In genomic region chr6:35717449-35718353, GRCh38 we compare ENCODE assay signal across 12 cellular contexts. TPM values are rescaled to one million over a fixed set of nuclear protein-coding genes. Genes with fewer than 3 reads are reported as not detected.
DNase-seq lines count a peak whose midpoint lies in the region; ATAC-seq, FAIRE-seq and TF ChIP-seq lines count a peak whose summit lies in the region.
"Had no signal": no experiment of that assay in that cellular context is flagged by ENCODE, and none has a peak within 500 bp of the region (broad histone marks: within the 10 kb centered on the region; RNA-seq: fewer than 3 reads in every experiment).

No MANE protein-coding gene starts in this region.

- no peak for DNase-seq in CD8-positive, alpha-beta T cell
- DNase-seq in KBM-7 (peak; percentile 66), GM12878 (ENCODE audit: low read depth, low spot score) (no peak), nephron progenitor cell (no peak), Ammon's horn (ENCODE audit: low spot score) (no peak), T1000 (lab: John Stamatoyannopoulos, UW) (no peak)
- no peak for DNase-seq in natural killer cell treated with Interleukin-12 subunit alpha and Interleukin-12 subunit beta and Interleukin-15 and Interleukin-18, amount 100 ng/mL, for 72 hours (ENCODE audit: low spot score)
- DNase-seq: DMS 273 treated with DMSO at 0.1 percent for 48 hours, left cardiac atrium, NCI-H510A treated with DMSO at 0.1 percent for 48 hours had no signal

- SMC1A ChIA-PET in GM12878 (lab: Charles Lee; ENCODE audit: uncharacterized antibody, unreplicated experiment) = interaction anchor here (0.6 to 3.6 kb wide), 11 partner anchors 11 to 273 kb away, joined by 3 to 24 read pairs (median 4); partner anchors contain the start of gene ARMC12

- no peak for TF ChIP-seq RAD21 in GM12878 (IDR thresholded peaks at IDR 0.05; ENCODE audit: insufficient read depth, low read depth, low read length)

- no peaks in the 10 kb centered on the region for H4K20me1 ChIP-seq in GM12878 (ENCODE audit: control insufficient read depth, insufficient read depth)

- POLR2A ChIA-PET in CD8-positive, alpha-beta T cell (lab: Charles Lee) = interaction anchor here (1.0 to 1.5 kb wide), 4 partner anchors 10 to 116 kb away, joined by 3 to 4 read pairs (median 4); no protein-coding TSS in a partner anchor
- POLR2A ChIA-PET in GM12878 (lab: Charles Lee) = interaction anchor here (0.5 to 2.7 kb wide), 9 partner anchors 8 to 51 kb away, joined by 3 to 13 read pairs (median 3); partner anchors contain the start of gene ARMC12

- H3K79me2 ChIP-seq in GM12878 (ENCODE audit: control insufficient read depth, insufficient read depth, low read length) = no peaks in the 10 kb centered on the region

- intact Hi-C loops in CD8-positive, alpha-beta T cell (cut with DNase I, micrococcal nuclease) = no loop called here
- intact Hi-C loops in GM12878 (cut with micrococcal nuclease; ENCODE audit: unreplicated experiment) = no loop called here

- H3K9ac ChIP-seq in GM12878 (ENCODE audit: control insufficient read depth, insufficient read depth, low read length) = no peak overlapping the region; the same call in 1 of the 2 replicates

- WGBS in GM12878 (ENCODE audit: insufficient coverage, insufficient replicate concordance, low lambda C conversion rate, missing lambda C conversion rate) = 75% methylated on average over 19 of the region's 19 CpGs

- no peak overlapping the region for H3K27ac ChIP-seq in CD8-positive, alpha-beta T cell (ENCODE audit: low read depth, low read length)
- peak overlapping the region; percentile 76 for H3K27ac ChIP-seq in GM12878 (ENCODE audit: control insufficient read depth, insufficient read depth)

- in situ Hi-C loops in KBM-7 (cut with MboI; ENCODE audit: low pct_unique_long_range_greater_than_20kb, low sequenced_read_pairs) (no loop called here), GM12878 (cut with MboI) (no loop called here)

- H3K36me3 Mint-ChIP-seq in CD8-positive, alpha-beta T cell = no peaks in the 10 kb centered on the region
- H3K36me3 Mint-ChIP-seq in nephron progenitor cell (ENCODE audit: low read depth) = no peaks in the 10 kb centered on the region
- no peaks in the 10 kb centered on the region for H3K36me3 Mint-ChIP-seq in natural killer cell treated with Interleukin-12 subunit alpha and Interleukin-12 subunit beta and Interleukin-15 and Interleukin-18, amount 100 ng/mL, for 72 hours

- no peak overlapping the region for H3K4me3 Mint-ChIP-seq in CD8-positive, alpha-beta T cell
- no peak overlapping the region for H3K4me3 Mint-ChIP-seq in nephron progenitor cell
- no peak overlapping the region for H3K4me3 Mint-ChIP-seq in natural killer cell treated with Interleukin-12 subunit alpha and Interleukin-12 subunit beta and Interleukin-15 and Interleukin-18, amount 100 ng/mL, for 72 hours

- peak overlapping the region; percentile 64 for H2AFZ ChIP-seq in GM12878 (ENCODE audit: control insufficient read depth, low read depth, low read length)

- TF ChIP-seq CTCF in CD8-positive, alpha-beta T cell (IDR thresholded peaks at IDR 0.05) = no peak
- no peak for TF ChIP-seq CTCF in GM12878 (IDR thresholded peaks at IDR 0.05 in 2 of 3, conservative IDR thresholded peaks at IDR 0.05 in 1 of 3; ENCODE audit: control insufficient read depth in 2 of 3, extremely low read depth in 1 of 3, insufficient read depth in 1 of 3, low read depth in 3 of 3, low read length in 3 of 3)
- TF ChIP-seq CTCF in nephron progenitor cell (IDR thresholded peaks at IDR 0.05) = no peak

- TF ChIP-seq EP300 in GM12878 (IDR thresholded peaks at IDR 0.05; ENCODE audit: borderline replicate concordance in 1 of 2, control insufficient read depth in 1 of 2, low read depth in 2 of 2, low read length in 2 of 2) = no peak

- no peak for ATAC-seq in CD8-positive, alpha-beta T cell
- no peak for ATAC-seq in GM12878
- no peak for ATAC-seq in natural killer cell treated with Interleukin-12 subunit alpha and Interleukin-12 subunit beta and Interleukin-15 and Interleukin-18, amount 100 ng/mL, for 72 hours
- no peak for ATAC-seq in HG03039 (IDR thresholded peaks at IDR 0.05; ENCODE audit: unreplicated experiment)
- ATAC-seq: left cardiac atrium had no signal

- BruUV-seq in GM12878 (replicated peaks; lab: Mats Ljungman, UMichigan) = no TSS peak

- H3K4me3 ChIP-seq in CD8-positive, alpha-beta T cell (ENCODE audit: low read depth, low read length) = no peak overlapping the region
- no peak overlapping the region for H3K4me3 ChIP-seq in GM12878

- H3K9me3 ChIP-seq in CD8-positive, alpha-beta T cell (ENCODE audit: low read length) = no peaks in the 10 kb centered on the region
- H3K9me3 ChIP-seq in GM12878 (replicated peaks; ENCODE audit: control insufficient read depth, insufficient read depth, low read length) = no peaks in the 10 kb centered on the region; the same call in 2 of the 3 replicates

- H3K9me3 Mint-ChIP-seq in CD8-positive, alpha-beta T cell = no peaks in the 10 kb centered on the region
- no peaks in the 10 kb centered on the region for H3K9me3 Mint-ChIP-seq in nephron progenitor cell
- H3K9me3 Mint-ChIP-seq in natural killer cell treated with Interleukin-12 subunit alpha and Interleukin-12 subunit beta and Interleukin-15 and Interleukin-18, amount 100 ng/mL, for 72 hours = no peaks in the 10 kb centered on the region

- no peaks in the 10 kb centered on the region for H3K27me3 Mint-ChIP-seq in CD8-positive, alpha-beta T cell (ENCODE audit: low read depth)
- no peaks in the 10 kb centered on the region for H3K27me3 Mint-ChIP-seq in nephron progenitor cell (ENCODE audit: low read depth, poor library complexity)
- peaks cover 0 to 19% of the 10 kb centered on the region in 2 donors for H3K27me3 Mint-ChIP-seq in natural killer cell treated with Interleukin-12 subunit alpha and Interleukin-12 subunit beta and Interleukin-15 and Interleukin-18, amount 100 ng/mL, for 72 hours

- CTCF ChIA-PET in CD8-positive, alpha-beta T cell (lab: Charles Lee) = interaction anchor here (0.6 to 2.9 kb wide), 5 partner anchors 9 to 133 kb away, joined by 3 to 19 read pairs (median 3); partner anchors contain the start of gene ARMC12
- CTCF ChIA-PET in GM12878 (lab: Yijun Ruan, JAX) = interaction anchor here (0.7 to 1.6 kb wide), 6 partner anchors 10 to 195 kb away, joined by 3 to 9 read pairs (median 4); no protein-coding TSS in a partner anchor

- H3K4me1 Mint-ChIP-seq in CD8-positive, alpha-beta T cell (ENCODE audit: low read depth) = peaks cover 70% of the 10 kb centered on the region
- H3K4me1 Mint-ChIP-seq in nephron progenitor cell = peaks cover 70% of the 10 kb centered on the region
- H3K4me1 Mint-ChIP-seq in natural killer cell treated with Interleukin-12 subunit alpha and Interleukin-12 subunit beta and Interleukin-15 and Interleukin-18, amount 100 ng/mL, for 72 hours (ENCODE audit: low read depth in 2 of 2) = peaks cover 0 to 16% of the 10 kb centered on the region in 2 donors

- H3K27ac Mint-ChIP-seq in CD8-positive, alpha-beta T cell = peak overlapping the region; percentile 88
- peak overlapping the region; percentile 34 for H3K27ac Mint-ChIP-seq in nephron progenitor cell
- peak overlapping the region in 1 of 2 donors; percentile 63 for H3K27ac Mint-ChIP-seq in natural killer cell treated with Interleukin-12 subunit alpha and Interleukin-12 subunit beta and Interleukin-15 and Interleukin-18, amount 100 ng/mL, for 72 hours

- RAD21 ChIA-PET in GM12878 (lab: Charles Lee; ENCODE audit: unreplicated experiment) = interaction anchor here (1.0 to 4.7 kb wide), 6 partner anchors 10 to 55 kb away, joined by 3 to 36 read pairs (median 6); partner anchors contain the start of gene ARMC12

- H3K36me3 ChIP-seq in CD8-positive, alpha-beta T cell (ENCODE audit: insufficient read depth, low read length) = no peaks in the 10 kb centered on the region
- no peaks in the 10 kb centered on the region for H3K36me3 ChIP-seq in GM12878 (ENCODE audit: control insufficient read depth in 2 of 2, insufficient read depth in 2 of 2, low read length in 1 of 2)

- peak overlapping the region; percentile 53 for H3K4me2 ChIP-seq in GM12878 (ENCODE audit: control insufficient read depth, insufficient read depth)

- no peak for TF ChIP-seq POLR2A in GM12878 (IDR thresholded peaks at IDR 0.05; ENCODE audit: low read depth, low read length)

- peaks cover 55% of the 10 kb centered on the region for H3K4me1 ChIP-seq in CD8-positive, alpha-beta T cell (ENCODE audit: insufficient read depth, low read length)
- peaks cover 50% of the 10 kb centered on the region for H3K4me1 ChIP-seq in GM12878 (ENCODE audit: control insufficient read depth, insufficient read depth, low read length)

- no peaks in the 10 kb centered on the region for H3K27me3 ChIP-seq in CD8-positive, alpha-beta T cell (ENCODE audit: insufficient read depth, low read length)
- H3K27me3 ChIP-seq in GM12878 (replicated peaks in 1 of 2; ENCODE audit: control insufficient read depth in 2 of 2, insufficient read depth in 2 of 2, low read length in 1 of 2) = no peaks in the 10 kb centered on the region

- FAIRE-seq in GM12878 (lab: Jason Lieb, UNC) = no peak

RNA-seq across cellular contexts. Expression of gene ARMC12, which starts 19.1 kb away (rescaled TPM):
- 1 to 10 TPM; 1.1 to 1.5 TPM for total RNA-seq in CD8-positive, alpha-beta T cell
- total RNA-seq in GM12878 (2013; cell fraction: nucleolus; rRNA removed) = 0.77 and 0.88 TPM in 2 replicates
- total RNA-seq in GM12878 (2014; rRNA removed) (0.45 and 0.49 TPM in 2 replicates), GM12878 (2014; rRNA removed; fragmentation: Illumina TruSeq; extraction: Trizol) (0.40 and 0.46 TPM in 2 replicates), GM12878 (2021) (0.56 and 1.0 TPM in 2 replicates)
- 0.46 TPM for polyA plus RNA-seq in GM12878 (2011; ENCODE audit: low read depth)
- polyA plus RNA-seq in GM12878 (2011; rRNA removed) (0.72 and 1.6 TPM in 2 replicates), GM12878 (2014; fragmentation: Illumina TruSeq; extraction: Trizol) (0.76 and 0.90 TPM in 2 replicates), GM12878 (2014; fragmentation: Nextera tagmentation; extraction: Ambion mirVana) (1 to 10 TPM in 1 of 2 experiments, under 1 TPM in 1; 0.68 to 1.5 TPM), GM12878 (2014; rRNA removed) (1.2 TPM in 2 replicates), GM12878 (2016; fragmentation: Nextera tagmentation; extraction: Ambion mirVana) (under 1 TPM; 0.10 to 0.25 TPM)
- polyA plus RNA-seq in GM12878 (2011; cell fraction: cytosol; rRNA removed) = 1.6 and 1.7 TPM in 2 replicates
- polyA plus RNA-seq in GM12878 (2011; cell fraction: nucleus; rRNA removed) = 4.8 and 8.9 TPM in 2 replicates
- polyA plus RNA-seq in GM12878 (2012) = 0.54 and 0.91 TPM in 2 replicates
- 0.88 TPM in 1 of 2 replicates, not detected in the other for polyA minus RNA-seq in GM12878 (2011; rRNA and poly(A)+ RNA removed)
- not detected in 2 replicates for polyA minus RNA-seq in GM12878 (2011; cell fraction: cytosol; rRNA and poly(A)+ RNA removed)
- polyA minus RNA-seq in GM12878 (2011; cell fraction: nucleus; rRNA and poly(A)+ RNA removed) = 0.24 and 0.48 TPM in 2 replicates
- total RNA-seq in natural killer cell treated with Interleukin-12 subunit alpha and Interleukin-12 subunit beta and Interleukin-15 and Interleukin-18, amount 100 ng/mL, for 72 hours = not detected
- total RNA-seq: HT1080 had no signal

RNA-seq across cellular contexts. Expression of gene FKBP5, which starts 29.0 kb away (rescaled TPM):
- total RNA-seq in CD8-positive, alpha-beta T cell = 10 to 100 TPM; 25.7 to 27.1 TPM
- total RNA-seq in GM12878 (2013; cell fraction: nucleolus; rRNA removed) = 45.6 and 48.8 TPM in 2 replicates
- total RNA-seq in GM12878 (2014; rRNA removed) (60.3 and 67.8 TPM in 2 replicates), GM12878 (2014; rRNA removed; fragmentation: Illumina TruSeq; extraction: Trizol) (44.7 and 46.2 TPM in 2 replicates), GM12878 (2021) (81.2 and 82.8 TPM in 2 replicates)
- 27.6 TPM for polyA plus RNA-seq in GM12878 (2011; ENCODE audit: low read depth)
- polyA plus RNA-seq in GM12878 (2011; rRNA removed) (64.1 and 65.0 TPM in 2 replicates), GM12878 (2014; fragmentation: Illumina TruSeq; extraction: Trizol) (123 and 153 TPM in 2 replicates), GM12878 (2014; fragmentation: Nextera tagmentation; extraction: Ambion mirVana) (10 to 100 TPM; 29.0 to 33.5 TPM), GM12878 (2014; rRNA removed) (54.7 and 60.5 TPM in 2 replicates), GM12878 (2016; fragmentation: Nextera tagmentation; extraction: Ambion mirVana) (100 to 1,000 TPM; 121 to 122 TPM)
- 26.7 and 37.5 TPM in 2 replicates for polyA plus RNA-seq in GM12878 (2011; cell fraction: cytosol; rRNA removed)
- polyA plus RNA-seq in GM12878 (2011; cell fraction: nucleus; rRNA removed) = 19.4 and 28.0 TPM in 2 replicates
- 29.6 and 33.1 TPM in 2 replicates for polyA plus RNA-seq in GM12878 (2012)
- polyA minus RNA-seq in GM12878 (2011; rRNA and poly(A)+ RNA removed) = 27.7 and 34.5 TPM in 2 replicates
- 14.0 and 18.9 TPM in 2 replicates for polyA minus RNA-seq in GM12878 (2011; cell fraction: cytosol; rRNA and poly(A)+ RNA removed)
- 8.8 and 15.2 TPM in 2 replicates for polyA minus RNA-seq in GM12878 (2011; cell fraction: nucleus; rRNA and poly(A)+ RNA removed)
- 10 to 100 TPM; 14.1 to 32.5 TPM for total RNA-seq in natural killer cell treated with Interleukin-12 subunit alpha and Interleukin-12 subunit beta and Interleukin-15 and Interleukin-18, amount 100 ng/mL, for 72 hours

RNA-seq across cellular contexts. Expression of gene CLPSL2, which starts 58.7 kb away (rescaled TPM):
- not detected for total RNA-seq in CD8-positive, alpha-beta T cell
- not detected in 2 replicates for total RNA-seq in GM12878 (2013; cell fraction: nucleolus; rRNA removed)
- 0.49 TPM in 1 of 2 replicates, not detected in the other for total RNA-seq in GM12878 (2014; rRNA removed)
- total RNA-seq in GM12878 (2014; rRNA removed; fragmentation: Illumina TruSeq; extraction: Trizol) = not detected in 2 replicates
- total RNA-seq in GM12878 (2021) = 1.2 and 1.3 TPM in 2 replicates
- not detected for polyA plus RNA-seq in GM12878 (2011; ENCODE audit: low read depth)
- polyA plus RNA-seq in GM12878 (2011; rRNA removed) = not detected in 2 replicates
- not detected in 2 replicates for polyA plus RNA-seq in GM12878 (2011; cell fraction: cytosol; rRNA removed)
- polyA plus RNA-seq in GM12878 (2011; cell fraction: nucleus; rRNA removed) = not detected in 2 replicates
- not detected in 2 replicates for polyA plus RNA-seq in GM12878 (2012)
- not detected in 2 replicates for polyA plus RNA-seq in GM12878 (2014; fragmentation: Illumina TruSeq; extraction: Trizol)
- not detected for polyA plus RNA-seq in GM12878 (2014; fragmentation: Nextera tagmentation; extraction: Ambion mirVana)
- polyA plus RNA-seq in GM12878 (2014; rRNA removed) = 0.32 TPM in 1 of 2 replicates, not detected in the other
- polyA plus RNA-seq in GM12878 (2016; fragmentation: Nextera tagmentation; extraction: Ambion mirVana) = not detected
- polyA minus RNA-seq in GM12878 (2011; rRNA and poly(A)+ RNA removed) = not detected in 2 replicates
- not detected in 2 replicates for polyA minus RNA-seq in GM12878 (2011; cell fraction: cytosol; rRNA and poly(A)+ RNA removed)
- polyA minus RNA-seq in GM12878 (2011; cell fraction: nucleus; rRNA and poly(A)+ RNA removed) = not detected in 2 replicates
- not detected for total RNA-seq in natural killer cell treated with Interleukin-12 subunit alpha and Interleukin-12 subunit beta and Interleukin-15 and Interleukin-18, amount 100 ng/mL, for 72 hours
- total RNA-seq: HT1080, left cardiac atrium had no signal
